In genomic region chr15:56537881-56538280, GRCh38 we compare ENCODE assay signal across 8 cellular contexts.
DNase-seq lines count a peak whose midpoint lies in the region; ATAC-seq lines count a peak whose summit lies in the region.

No MANE protein-coding gene starts in this region.

- peak; percentile 36 for ATAC-seq in activated naive CD8-positive, alpha-beta T cell treated with anti-CD3 and anti-CD28 coated beads, Interleukin-2, amount 50 U/mL, for 24 hours
- ATAC-seq in GM21367 (IDR thresholded peaks at IDR 0.05; ENCODE audit: unreplicated experiment): no peak

- H3K36me3 Mint-ChIP-seq in activated naive CD8-positive, alpha-beta T cell treated with anti-CD3 and anti-CD28 coated beads, Interleukin-2, amount 50 U/mL, for 24 hours (ENCODE audit: low read depth): no peaks in the 10 kb centered on the region

- no peak overlapping the region for H3K4me3 Mint-ChIP-seq in activated naive CD8-positive, alpha-beta T cell treated with anti-CD3 and anti-CD28 coated beads, Interleukin-2, amount 50 U/mL, for 24 hours

- peak; percentile 15 for DNase-seq in NCI-H2107 treated with DMSO at 0.1 percent for 48 hours (lab: John Stamatoyannopoulos, UW; ENCODE audit: unreplicated experiment)
- DNase-seq in NCI-H2107 (lab: John Stamatoyannopoulos, UW): no peak
- peak; percentile 10 for DNase-seq in T follicular helper cell (ENCODE audit: low read depth)
- peak; percentile 12 for DNase-seq in activated naive CD8-positive, alpha-beta T cell treated with anti-CD3 and anti-CD28 coated beads, Interleukin-2, amount 50 U/mL, for 24 hours
- peak; percentile 3 to 8 for DNase-seq in stimulated activated CD8-positive, alpha-beta memory T cell treated with anti-CD3 and anti-CD28 coated beads, Interleukin-4, amount 100 ng/mL, for 4 hours (ENCODE audit: low read depth in 2 of 2, low spot score in 1 of 2)
- no peak for DNase-seq in C1 segment of cervical spinal cord (lab: John Stamatoyannopoulos, UW)
- no peak for DNase-seq in NCI-H774 (lab: John Stamatoyannopoulos, UW)

- no peaks in the 10 kb centered on the region for H3K27me3 Mint-ChIP-seq in activated naive CD8-positive, alpha-beta T cell treated with anti-CD3 and anti-CD28 coated beads, Interleukin-2, amount 50 U/mL, for 24 hours

- H3K27ac Mint-ChIP-seq in activated naive CD8-positive, alpha-beta T cell treated with anti-CD3 and anti-CD28 coated beads, Interleukin-2, amount 50 U/mL, for 24 hours: no peak overlapping the region

- H3K4me1 Mint-ChIP-seq in activated naive CD8-positive, alpha-beta T cell treated with anti-CD3 and anti-CD28 coated beads, Interleukin-2, amount 50 U/mL, for 24 hours: peaks cover 7% of the 10 kb centered on the region

- no peaks in the 10 kb centered on the region for H3K9me3 Mint-ChIP-seq in activated naive CD8-positive, alpha-beta T cell treated with anti-CD3 and anti-CD28 coated beads, Interleukin-2, amount 50 U/mL, for 24 hours

Comparison
In these comparisons a context has a peak if more than half of its experiments do, and no peak if none do; other contexts are left out.
1. DNase-seq: peak in NCI-H2107 treated with DMSO at 0.1 percent for 48 hours (single experiment), T follicular helper cell (single experiment), activated naive CD8-positive, alpha-beta T cell treated with anti-CD3 and anti-CD28 coated beads, Interleukin-2, amount 50 U/mL, for 24 hours (single experiment) and stimulated activated CD8-positive, alpha-beta memory T cell treated with anti-CD3 and anti-CD28 coated beads, Interleukin-4, amount 100 ng/mL, for 4 hours (2 of 2); none in NCI-H2107 (single experiment), C1 segment of cervical spinal cord (0 of 14) and NCI-H774 (single experiment).